1 cellular context compared by ENCODE assay signal in genomic region chr18:50401334-50401733, GRCh38.
TF ChIP-seq lines count a peak whose summit lies in the region.

No MANE protein-coding gene starts in this region.

TF ChIP-seq in K562, 482 proteins besides CTCF, POLR2A, EP300 and RAD21 (continued from another document):
- TF ChIP-seq ZNF740 (CRISPR knock-in tag; IDR thresholded peaks at IDR 0.05) (no peak), ZNF740 (tag; IDR thresholded peaks at IDR 0.05) (no peak), FOXK1 (CRISPR knock-in tag; IDR thresholded peaks at IDR 0.05; ENCODE audit: borderline replicate concordance) (no peak), ZBTB2 (IDR thresholded peaks at IDR 0.05) (no peak), SRSF3 (IDR thresholded peaks at IDR 0.05; ENCODE audit: insufficient read depth, low read length) (no peak), ZFPM2 (CRISPR knock-in tag; IDR thresholded peaks at IDR 0.05) (no peak), ZNF280B (CRISPR knock-in tag; IDR thresholded peaks at IDR 0.05) (no peak), GABPA (tag; conservative IDR thresholded peaks at IDR 0.05; ENCODE audit: low read depth) (no peak), SMAD1 (IDR thresholded peaks at IDR 0.05; ENCODE audit: low read depth, low read length, partially characterized antibody) (no peak), MITF (IDR thresholded peaks at IDR 0.05) (no peak), TOE1 (IDR thresholded peaks at IDR 0.05; ENCODE audit: borderline replicate concordance) (no peak), TOE1 (CRISPR knock-in tag; IDR thresholded peaks at IDR 0.05; ENCODE audit: borderline replicate concordance, low read depth) (no peak), XRCC5 (IDR thresholded peaks at IDR 0.05; ENCODE audit: low read depth, low read length) (no peak), ZNF23 (CRISPR knock-in tag; IDR thresholded peaks at IDR 0.05) (no peak)
